In genomic region chr19:19171821-19172532, GRCh38 we compare ENCODE assay signal across 10 cellular contexts. TPM values are rescaled to one million over a fixed set of nuclear protein-coding genes. Genes with fewer than 3 reads are reported as not detected.
DNase-seq lines count a peak whose midpoint lies in the region; TF ChIP-seq lines count a peak whose summit lies in the region.
"Had no signal": no experiment of that assay in that cellular context is flagged by ENCODE, and none has a peak within 500 bp of the region (broad histone marks: within the 10 kb centered on the region; RNA-seq: fewer than 3 reads in every experiment).

No MANE protein-coding gene starts in this region.

- no peak overlapping the region for H2AFZ ChIP-seq in mammary epithelial cell (ENCODE audit: low read depth, low read length)
- no peak overlapping the region for H2AFZ ChIP-seq in OCI-LY7 (ENCODE audit: low read length)

- CTCF ChIA-PET in MCF 10A (lab: Yijun Ruan, JAX) (interaction anchor here (0.7 kb wide), 1 partner anchor 137 kb away, joined by 3 read pairs; no protein-coding TSS in a partner anchor), mammary epithelial cell (lab: Charles Lee; ENCODE audit: low non-redundant PET) (no interaction called here), OCI-LY7 (lab: Charles Lee; ENCODE audit: unreplicated experiment) (interaction anchor here (0.6 kb wide), 1 partner anchor 235 kb away, joined by 3 read pairs; no protein-coding TSS in a partner anchor)

- H3K36me3 ChIP-seq in mammary epithelial cell (ENCODE audit: insufficient read depth, low read length): no peaks in the 10 kb centered on the region
- peaks cover 29% of the 10 kb centered on the region for H3K36me3 ChIP-seq in OCI-LY7 (ENCODE audit: insufficient read depth, low read length)
- H3K36me3 ChIP-seq: BE2C had no signal

- H3K4me1 ChIP-seq in mammary epithelial cell (ENCODE audit: insufficient read depth, low read length) (peaks cover 3% of the 10 kb centered on the region), OCI-LY7 (ENCODE audit: insufficient read depth, low read length, poor library complexity, severe bottlenecking) (peaks cover 55% of the 10 kb centered on the region)
- H3K4me1 ChIP-seq: BE2C had no signal

- no peak overlapping the region for H3K4me3 Mint-ChIP-seq in MCF 10A (ENCODE audit: unreplicated experiment)
- H3K4me3 Mint-ChIP-seq in activated CD4-positive, alpha-beta T cell treated with anti-CD3 and anti-CD28 coated beads, Interleukin-2, amount 10 ng/mL, durations not matched to agents 24 days and 14 days: no peak overlapping the region
- H3K4me3 Mint-ChIP-seq: activated CD4-positive, alpha-beta memory T cell treated with anti-CD3 and anti-CD28 coated beads for 36 hours had no signal

- H3K9me3 ChIP-seq in mammary epithelial cell (replicated peaks; ENCODE audit: insufficient read depth, low read length) (no peaks in the 10 kb centered on the region), OCI-LY7 (ENCODE audit: low read length) (no peaks in the 10 kb centered on the region)
- H3K9me3 ChIP-seq: BE2C had no signal

- H3K9me3 Mint-ChIP-seq in MCF 10A (ENCODE audit: unreplicated experiment): no peaks in the 10 kb centered on the region
- no peaks in the 10 kb centered on the region for H3K9me3 Mint-ChIP-seq in activated CD4-positive, alpha-beta T cell treated with anti-CD3 and anti-CD28 coated beads, Interleukin-2, amount 10 ng/mL, durations not matched to agents 24 days and 14 days
- H3K9me3 Mint-ChIP-seq: activated CD4-positive, alpha-beta memory T cell treated with anti-CD3 and anti-CD28 coated beads for 36 hours had no signal

- peaks cover 6% of the 10 kb centered on the region for H3K4me1 Mint-ChIP-seq in MCF 10A (ENCODE audit: insufficient read depth, unreplicated experiment)
- H3K4me1 Mint-ChIP-seq in activated CD4-positive, alpha-beta T cell treated with anti-CD3 and anti-CD28 coated beads, Interleukin-2, amount 10 ng/mL, durations not matched to agents 24 days and 14 days: peaks cover 12% of the 10 kb centered on the region

- no peaks in the 10 kb centered on the region for H3K27me3 Mint-ChIP-seq in MCF 10A (ENCODE audit: insufficient read depth, unreplicated experiment)
- peaks cover 4% of the 10 kb centered on the region for H3K27me3 Mint-ChIP-seq in activated CD4-positive, alpha-beta T cell treated with anti-CD3 and anti-CD28 coated beads, Interleukin-2, amount 10 ng/mL, durations not matched to agents 24 days and 14 days
- H3K27me3 Mint-ChIP-seq: activated CD4-positive, alpha-beta memory T cell treated with anti-CD3 and anti-CD28 coated beads for 36 hours had no signal

- H4K20me1 ChIP-seq in mammary epithelial cell (ENCODE audit: insufficient read depth, low read length) (no peaks in the 10 kb centered on the region), OCI-LY7 (ENCODE audit: insufficient read depth, low read length) (peaks cover 8% of the 10 kb centered on the region; the same call in 1 of the 2 replicates)

- dilution Hi-C loops in mammary epithelial cell (cut with HindIII; ENCODE audit: low sequenced_read_pairs): no loop called here

- intact Hi-C loops in MCF 10A (cut with micrococcal nuclease): no loop called here
- intact Hi-C loops in mammary epithelial cell (cut with micrococcal nuclease): no loop called here
- intact Hi-C loops in OCI-LY7 (cut with micrococcal nuclease; ENCODE audit: unreplicated experiment): no loop called here
- intact Hi-C loops in activated CD4-positive, alpha-beta T cell treated with anti-CD3 and anti-CD28 coated beads, Interleukin-2, amount 10 ng/mL, durations not matched to agents 24 days and 14 days (cut with micrococcal nuclease): no loop called here

- H3K27ac Mint-ChIP-seq in MCF 10A (ENCODE audit: low read depth, unreplicated experiment): no peak overlapping the region
- no peak overlapping the region for H3K27ac Mint-ChIP-seq in activated CD4-positive, alpha-beta T cell treated with anti-CD3 and anti-CD28 coated beads, Interleukin-2, amount 10 ng/mL, durations not matched to agents 24 days and 14 days
- H3K27ac Mint-ChIP-seq: activated CD4-positive, alpha-beta memory T cell treated with anti-CD3 and anti-CD28 coated beads for 36 hours had no signal

- H3K9me2 ChIP-seq in OCI-LY7 (ENCODE audit: insufficient read depth, low read length): no peaks in the 10 kb centered on the region

- peaks cover 4% of the 10 kb centered on the region for H3K36me3 Mint-ChIP-seq in MCF 10A (ENCODE audit: insufficient read depth, unreplicated experiment)
- peaks cover 9% of the 10 kb centered on the region for H3K36me3 Mint-ChIP-seq in activated CD4-positive, alpha-beta T cell treated with anti-CD3 and anti-CD28 coated beads, Interleukin-2, amount 10 ng/mL, durations not matched to agents 24 days and 14 days (ENCODE audit: low read depth)
- H3K36me3 Mint-ChIP-seq: activated CD4-positive, alpha-beta memory T cell treated with anti-CD3 and anti-CD28 coated beads for 36 hours had no signal

- H3K4me3 ChIP-seq in mammary epithelial cell (replicated peaks in 1 of 3; ENCODE audit: insufficient read depth in 1 of 3, low read depth in 2 of 3, low read length in 3 of 3) (no peak overlapping the region), OCI-LY7 (ENCODE audit: low read depth, low read length, poor library complexity, severe bottlenecking) (peak overlapping the region; percentile 6), fibroblast of the aortic adventitia (ENCODE audit: low read depth, low read length) (no peak overlapping the region)

- in situ Hi-C loops in mammary epithelial cell (cut with MboI; ENCODE audit: low sequenced_read_pairs in 2 of 2): loop anchor here in 1 of 2 donors (25.0 kb wide), 2 partner anchors 165 to 315 kb away; no protein-coding TSS in a partner anchor

- POLR2A ChIA-PET in MCF 10A (lab: Yijun Ruan, JAX) (no interaction called here), OCI-LY7 (lab: Charles Lee) (interaction anchor here (7.6 kb wide), 1 partner anchor 14 kb away, joined by 201 read pairs; no protein-coding TSS in a partner anchor)

- H3K27ac ChIP-seq in mammary epithelial cell (ENCODE audit: insufficient read depth, low read depth, low read length) (no peak overlapping the region), OCI-LY7 (ENCODE audit: low read depth, low read length, poor library complexity, severe bottlenecking) (peak overlapping the region; percentile 50)

- WGBS in mammary epithelial cell (ENCODE audit: low coverage, missing lambda C conversion rate): 100% methylated on average over 3 of the region's 8 CpGs

- H3K4me2 ChIP-seq in mammary epithelial cell (ENCODE audit: insufficient read depth, low read depth, low read length): no peak overlapping the region
- H3K4me2 ChIP-seq in OCI-LY7 (ENCODE audit: low read length): peak overlapping the region; percentile 87

- no TSS peak for BruUV-seq in MCF 10A (replicated peaks; lab: Mats Ljungman, UMichigan)
- no TSS peak for BruUV-seq in mammary epithelial cell (replicated peaks; lab: Mats Ljungman, UMichigan)
- BruUV-seq in OCI-LY7 (replicated peaks; lab: Mats Ljungman, UMichigan): no TSS peak

- H3K79me2 ChIP-seq in mammary epithelial cell (ENCODE audit: insufficient read depth, low read length) (no peaks in the 10 kb centered on the region), OCI-LY7 (ENCODE audit: insufficient read depth, low read depth, low read length) (peaks cover 31% of the 10 kb centered on the region)

- TF ChIP-seq CTCF in MCF 10A (IDR thresholded peaks at IDR 0.05; ENCODE audit: unreplicated experiment) (no peak), mammary epithelial cell (conservative IDR thresholded peaks at IDR 0.05 in 1 of 2, IDR thresholded peaks at IDR 0.05 in 1 of 2; ENCODE audit: extremely low read depth in 1 of 2, insufficient read depth in 1 of 2, low read depth in 1 of 2, low read length in 2 of 2) (no peak), OCI-LY7 (conservative IDR thresholded peaks at IDR 0.05; ENCODE audit: low read length) (no peak), fibroblast of the aortic adventitia (IDR thresholded peaks at IDR 0.05; ENCODE audit: insufficient read depth, low read length) (no peak)

- H3K27me3 ChIP-seq in mammary epithelial cell (ENCODE audit: insufficient read depth, low read length): no peaks in the 10 kb centered on the region
- H3K27me3 ChIP-seq: BE2C had no signal

- peak; percentile 48 for DNase-seq in MCF 10A (ENCODE audit: unreplicated experiment)
- DNase-seq in mammary epithelial cell: no peak
- peak; percentile 73 for DNase-seq in OCI-LY7 (ENCODE audit: low spot score)
- DNase-seq in fibroblast of the aortic adventitia (ENCODE audit: low read depth): peak; percentile 55
- DNase-seq in activated CD4-positive, alpha-beta T cell treated with anti-CD3 and anti-CD28 coated beads, Interleukin-2, amount 10 ng/mL, durations not matched to agents 24 days and 14 days: no peak
- DNase-seq in NCI-H1092 treated with DMSO at 0.1 percent for 48 hours (lab: John Stamatoyannopoulos, UW): no peak
- DNase-seq in NCI-H524 (lab: John Stamatoyannopoulos, UW): no peak
- DNase-seq in D341Med (ENCODE audit: low spot score): no peak
- DNase-seq: activated CD4-positive, alpha-beta memory T cell treated with anti-CD3 and anti-CD28 coated beads for 36 hours; BE2C had no signal

- H3K9ac ChIP-seq in mammary epithelial cell (ENCODE audit: insufficient read depth, low read length): no peak overlapping the region

RNA-seq across cellular contexts. Expression of gene MEF2B, which starts 1.9 kb away (rescaled TPM):
- total RNA-seq in MCF 10A (2022): 1.4 TPM in 2 replicates
- under 1 TPM in 1 of 2 donors, not detected in 1; 0.68 TPM for total RNA-seq in mammary epithelial cell
- 0.05 TPM for polyA plus RNA-seq in mammary epithelial cell
- polyA minus RNA-seq in mammary epithelial cell: not detected
- 175 and 201 TPM in 2 replicates for total RNA-seq in OCI-LY7 (2014; rRNA removed; shearing (Covaris generic))
- 295 and 304 TPM in 2 replicates for total RNA-seq in OCI-LY7 (2022)
- 0.27 TPM in 1 of 2 replicates, not detected in the other for total RNA-seq in fibroblast of the aortic adventitia (ENCODE audit: low replicate concordance)
- total RNA-seq in activated CD4-positive, alpha-beta T cell treated with anti-CD3 and anti-CD28 coated beads, Interleukin-2, amount 10 ng/mL, durations not matched to agents 24 days and 14 days: 2.9 and 3.0 TPM in 2 replicates

RNA-seq across cellular contexts. Expression of gene BORCS8, which starts 20.0 kb away (rescaled TPM):
- 25.4 and 26.3 TPM in 2 replicates for total RNA-seq in MCF 10A (2022)
- total RNA-seq in mammary epithelial cell: 10 to 100 TPM; 13.3 to 35.1 TPM
- 22.5 TPM for polyA plus RNA-seq in mammary epithelial cell
- polyA minus RNA-seq in mammary epithelial cell: 13.3 TPM
- 31.0 and 39.8 TPM in 2 replicates for total RNA-seq in OCI-LY7 (2014; rRNA removed; shearing (Covaris generic))
- 35.2 and 40.2 TPM in 2 replicates for total RNA-seq in OCI-LY7 (2022)
- total RNA-seq in fibroblast of the aortic adventitia (ENCODE audit: low replicate concordance): 3.5 and 13.8 TPM in 2 replicates
- total RNA-seq in activated CD4-positive, alpha-beta T cell treated with anti-CD3 and anti-CD28 coated beads, Interleukin-2, amount 10 ng/mL, durations not matched to agents 24 days and 14 days: 34.8 and 38.9 TPM in 2 replicates

RNA-seq across cellular contexts. Expression of gene RFXANK, which starts 20.1 kb away (rescaled TPM):
- 115 and 118 TPM in 2 replicates for total RNA-seq in MCF 10A (2022)
- total RNA-seq in mammary epithelial cell: 10 to 100 TPM; 66.8 to 100.0 TPM
- polyA plus RNA-seq in mammary epithelial cell: 65.1 TPM
- 38.8 TPM for polyA minus RNA-seq in mammary epithelial cell
- 103 and 105 TPM in 2 replicates for total RNA-seq in OCI-LY7 (2014; rRNA removed; shearing (Covaris generic))
- total RNA-seq in OCI-LY7 (2022): 114 and 115 TPM in 2 replicates
- 38.0 and 61.2 TPM in 2 replicates for total RNA-seq in fibroblast of the aortic adventitia (ENCODE audit: low replicate concordance)
- 111 and 113 TPM in 2 replicates for total RNA-seq in activated CD4-positive, alpha-beta T cell treated with anti-CD3 and anti-CD28 coated beads, Interleukin-2, amount 10 ng/mL, durations not matched to agents 24 days and 14 days

RNA-seq across cellular contexts. Expression of gene NR2C2AP, which starts 31.2 kb away (rescaled TPM):
- 13.4 and 20.6 TPM in 2 replicates for total RNA-seq in MCF 10A (2022)
- total RNA-seq in mammary epithelial cell: 10 to 100 TPM in 1 of 2 donors, 1 to 10 TPM in 1; 8.5 to 20.7 TPM
- polyA plus RNA-seq in mammary epithelial cell: 22.8 TPM
- polyA minus RNA-seq in mammary epithelial cell: 21.8 TPM
- total RNA-seq in OCI-LY7 (2014; rRNA removed; shearing (Covaris generic)): 28.6 and 29.7 TPM in 2 replicates
- 21.2 and 27.3 TPM in 2 replicates for total RNA-seq in OCI-LY7 (2022)
- 3.4 and 17.8 TPM in 2 replicates for total RNA-seq in fibroblast of the aortic adventitia (ENCODE audit: low replicate concordance)
- total RNA-seq in activated CD4-positive, alpha-beta T cell treated with anti-CD3 and anti-CD28 coated beads, Interleukin-2, amount 10 ng/mL, durations not matched to agents 24 days and 14 days: 48.3 and 52.3 TPM in 2 replicates

RNA-seq across cellular contexts. Expression of gene TMEM161A, which starts 33.7 kb away (rescaled TPM):
- total RNA-seq in MCF 10A (2022): 34.8 and 36.1 TPM in 2 replicates
- total RNA-seq in mammary epithelial cell: 10 to 100 TPM; 21.5 to 33.0 TPM
- 27.2 TPM for polyA plus RNA-seq in mammary epithelial cell
- polyA minus RNA-seq in mammary epithelial cell: 24.2 TPM
- 28.4 and 31.2 TPM in 2 replicates for total RNA-seq in OCI-LY7 (2014; rRNA removed; shearing (Covaris generic))
- total RNA-seq in OCI-LY7 (2022): 38.1 and 40.5 TPM in 2 replicates
- 6.7 and 9.3 TPM in 2 replicates for total RNA-seq in fibroblast of the aortic adventitia (ENCODE audit: low replicate concordance)
- total RNA-seq in activated CD4-positive, alpha-beta T cell treated with anti-CD3 and anti-CD28 coated beads, Interleukin-2, amount 10 ng/mL, durations not matched to agents 24 days and 14 days: 40.7 and 44.1 TPM in 2 replicates

Comparison
In these comparisons a context has a peak if more than half of its experiments do, and no peak if none do; other contexts are left out.
1. DNase-seq: peak in MCF 10A (single experiment), OCI-LY7 (single experiment) and fibroblast of the aortic adventitia (single experiment); none in mammary epithelial cell (single experiment), activated CD4-positive, alpha-beta T cell treated with anti-CD3 and anti-CD28 coated beads, Interleukin-2, amount 10 ng/mL, durations not matched to agents 24 days and 14 days (single experiment), NCI-H1092 treated with DMSO at 0.1 percent for 48 hours (single experiment), NCI-H524 (0 of 2) and D341Med (single experiment).
2. RNA of gene MEF2B, which starts 1.9 kb away (total RNA-seq): 175 to 304 TPM in OCI-LY7; 2.9 to 3.0 TPM in activated CD4-positive, alpha-beta T cell treated with anti-CD3 and anti-CD28 coated beads, Interleukin-2, amount 10 ng/mL, durations not matched to agents 24 days and 14 days, 1.4 TPM in MCF 10A, 0.68 TPM in mammary epithelial cell and 0.27 TPM in fibroblast of the aortic adventitia; every median in the first group is over 10 times any median in the second.